Comparison of ENCODE assay signal across 33 cellular contexts in genomic region chr11:64639885-64640284, GRCh38. TPM values are rescaled to one million over a fixed set of nuclear protein-coding genes. Genes with fewer than 3 reads are reported as not detected.
"Had no signal": no experiment of that assay in that cellular context is flagged by ENCODE, and none has a peak within 500 bp of the region (broad histone marks: within the 10 kb centered on the region; RNA-seq: fewer than 3 reads in every experiment).

No MANE protein-coding gene starts in this region.

- DNase-seq: activated CD4-positive, alpha-beta T cell treated with anti-CD3 and anti-CD28 coated beads for 1 hour; activated CD4-positive, alpha-beta T cell treated with anti-CD3 and anti-CD28 coated beads for 4 hours; activated CD4-positive, alpha-beta T cell treated with anti-CD3 and anti-CD28 coated beads, Interleukin-2, amount 10 ng/mL, durations not matched to agents 7 days and 5 days; activated CD4-positive, alpha-beta T cell treated with anti-CD3 and anti-CD28 coated beads, Interleukin-2, amount 50 U/mL, for 48 hours; activated CD8-positive, alpha-beta memory T cell treated with anti-CD3 and anti-CD28 coated beads for 24 hours; activated CD8-positive, alpha-beta T cell treated with anti-CD3 and anti-CD28 coated beads for 36 hours; activated gamma-delta T cell; activated naive CD4-positive, alpha-beta T cell; activated naive CD4-positive, alpha-beta T cell treated with anti-CD3 and anti-CD28 coated beads, Interleukin-2, amount 10 ng/mL, durations not matched to agents 7 days and 5 days; activated naive CD8-positive, alpha-beta T cell treated with anti-CD3 and anti-CD28 coated beads, Interleukin-2, amount 10 ng/mL, durations not matched to agents 7 days and 5 days; activated T-cell treated with anti-CD3 and anti-CD28 coated beads, Interleukin-2, amount 50 U/mL, for 4 hours; anterior cingulate cortex; brain microvascular endothelial cell; cerebellar nuclear complex; effector CD4-positive, alpha-beta T cell; effector memory CD8-positive, alpha-beta T cell; erythroblast; foreskin keratinocyte; gastrocnemius medialis; glutamatergic neuron; heart left ventricle; T-helper 2 cell had no signal

- H3K4me1 Mint-ChIP-seq: activated CD4-positive, alpha-beta T cell treated with anti-CD3 and anti-CD28 coated beads, Interleukin-2, amount 10 ng/mL, durations not matched to agents 7 days and 5 days had no signal

- H3K27ac Mint-ChIP-seq: activated CD4-positive, alpha-beta T cell treated with anti-CD3 and anti-CD28 coated beads, Interleukin-2, amount 10 ng/mL, durations not matched to agents 7 days and 5 days; activated CD8-positive, alpha-beta T cell treated with anti-CD3 and anti-CD28 coated beads for 36 hours; activated naive CD4-positive, alpha-beta T cell treated with anti-CD3 and anti-CD28 coated beads, Interleukin-2, amount 10 ng/mL, durations not matched to agents 7 days and 5 days; activated naive CD4-positive, alpha-beta T cell treated with anti-CD3 and anti-CD28 coated beads, Interleukin-2, amount 50 U/mL, for 72 hours; activated naive CD8-positive, alpha-beta T cell treated with anti-CD3 and anti-CD28 coated beads, Interleukin-2, amount 10 ng/mL, durations not matched to agents 7 days and 5 days; activated T-helper 1 cell treated with anti-CD3 and anti-CD28 coated beads, Interleukin-12 subunit alpha, Interleukin-12 subunit beta, Interleukin-2, Interleukin-4 antibody, amounts not matched to agents 30 ng/mL and 10 ng/mL and 1 ng/mL, durations not matched to agents 14 hours and 24 hours and 36 hours; activated T-helper 2 cell treated with anti-CD3 and anti-CD28 coated beads, Interferon-gamma antibody, Interleukin-2, Interleukin-4, amounts not matched to agents 10 μg/mL and 5 μg/mL and 100 μg/mL, durations not matched to agents 14 hours and 24 hours and 36 hours; dendritic cell treated with granulocyte-macrophage colony-stimulating factor and Interleukin-4, amounts not matched to agents 40 ng/mL and 50 ng/mL, for 4 days; effector memory CD8-positive, alpha-beta T cell; WTC11 had no signal

- H3K9me3 ChIP-seq: esophagus muscularis mucosa, gastrocnemius medialis, heart left ventricle had no signal

- H3K27ac ChIP-seq: brain microvascular endothelial cell, coronary artery, esophagus muscularis mucosa, foreskin keratinocyte, gastrocnemius medialis, heart left ventricle, VCaP had no signal

- H3K4me3 ChIP-seq: coronary artery, esophagus muscularis mucosa, gastrocnemius medialis, heart left ventricle had no signal

- H3K36me3 Mint-ChIP-seq: activated naive CD4-positive, alpha-beta T cell treated with anti-CD3 and anti-CD28 coated beads, Interleukin-2, amount 10 ng/mL, durations not matched to agents 7 days and 5 days; activated naive CD4-positive, alpha-beta T cell treated with anti-CD3 and anti-CD28 coated beads, Interleukin-2, amount 50 U/mL, for 72 hours; activated naive CD8-positive, alpha-beta T cell treated with anti-CD3 and anti-CD28 coated beads, Interleukin-2, amount 10 ng/mL, durations not matched to agents 7 days and 5 days; WTC11 had no signal

- H3K4me3 Mint-ChIP-seq: activated CD4-positive, alpha-beta T cell treated with anti-CD3 and anti-CD28 coated beads, Interleukin-2, amount 10 ng/mL, durations not matched to agents 7 days and 5 days; activated CD8-positive, alpha-beta T cell treated with anti-CD3 and anti-CD28 coated beads for 36 hours; activated naive CD4-positive, alpha-beta T cell treated with anti-CD3 and anti-CD28 coated beads, Interleukin-2, amount 10 ng/mL, durations not matched to agents 7 days and 5 days; activated naive CD8-positive, alpha-beta T cell treated with anti-CD3 and anti-CD28 coated beads, Interleukin-2, amount 10 ng/mL, durations not matched to agents 7 days and 5 days; activated T-cell treated with anti-CD3 and anti-CD28 coated beads, Interleukin-2, amount 50 U/mL, for 4 hours; activated T-helper 1 cell treated with anti-CD3 and anti-CD28 coated beads, Interleukin-12 subunit alpha, Interleukin-12 subunit beta, Interleukin-2, Interleukin-4 antibody, amounts not matched to agents 30 ng/mL and 10 ng/mL and 1 ng/mL, durations not matched to agents 14 hours and 24 hours and 36 hours; dendritic cell treated with granulocyte-macrophage colony-stimulating factor and Interleukin-4, amounts not matched to agents 40 ng/mL and 50 ng/mL, for 4 days; effector memory CD8-positive, alpha-beta T cell; WTC11 had no signal

- ATAC-seq: activated CD8-positive, alpha-beta T cell treated with anti-CD3 and anti-CD28 coated beads for 36 hours; activated naive CD4-positive, alpha-beta T cell treated with anti-CD3 and anti-CD28 coated beads, Interleukin-2, amount 50 U/mL, for 72 hours; activated T-cell treated with anti-CD3 and anti-CD28 coated beads, Interleukin-2, amount 50 U/mL, for 4 hours; effector memory CD8-positive, alpha-beta T cell; foreskin keratinocyte; gastrocnemius medialis; heart left ventricle; WTC11 had no signal

- H3K9me3 Mint-ChIP-seq: activated CD4-positive, alpha-beta T cell treated with anti-CD3 and anti-CD28 coated beads, Interleukin-2, amount 10 ng/mL, durations not matched to agents 7 days and 5 days; activated CD8-positive, alpha-beta T cell treated with anti-CD3 and anti-CD28 coated beads for 36 hours; activated naive CD4-positive, alpha-beta T cell treated with anti-CD3 and anti-CD28 coated beads, Interleukin-2, amount 10 ng/mL, durations not matched to agents 7 days and 5 days; activated naive CD4-positive, alpha-beta T cell treated with anti-CD3 and anti-CD28 coated beads, Interleukin-2, amount 50 U/mL, for 72 hours; activated naive CD8-positive, alpha-beta T cell treated with anti-CD3 and anti-CD28 coated beads, Interleukin-2, amount 10 ng/mL, durations not matched to agents 7 days and 5 days; activated T-cell treated with anti-CD3 and anti-CD28 coated beads, Interleukin-2, amount 50 U/mL, for 4 hours; activated T-helper 1 cell treated with anti-CD3 and anti-CD28 coated beads, Interleukin-12 subunit alpha, Interleukin-12 subunit beta, Interleukin-2, Interleukin-4 antibody, amounts not matched to agents 30 ng/mL and 10 ng/mL and 1 ng/mL, durations not matched to agents 14 hours and 24 hours and 36 hours; activated T-helper 2 cell treated with anti-CD3 and anti-CD28 coated beads, Interferon-gamma antibody, Interleukin-2, Interleukin-4, amounts not matched to agents 10 μg/mL and 5 μg/mL and 100 μg/mL, durations not matched to agents 14 hours and 24 hours and 36 hours; dendritic cell treated with granulocyte-macrophage colony-stimulating factor and Interleukin-4, amounts not matched to agents 40 ng/mL and 50 ng/mL, for 4 days; effector memory CD8-positive, alpha-beta T cell; WTC11 had no signal

- H3K36me3 ChIP-seq: brain microvascular endothelial cell, esophagus muscularis mucosa, gastrocnemius medialis had no signal

- H3K4me1 ChIP-seq: foreskin keratinocyte, gastrocnemius medialis had no signal

RNA-seq across cellular contexts. Expression of gene SLC22A12, which starts 48.9 kb away (rescaled TPM):
- total RNA-seq: activated CD4-positive, alpha-beta T cell treated with anti-CD3 and anti-CD28 coated beads, Interleukin-2, amount 10 ng/mL, durations not matched to agents 7 days and 5 days; activated CD8-positive, alpha-beta T cell treated with anti-CD3 and anti-CD28 coated beads for 36 hours; activated naive CD4-positive, alpha-beta T cell treated with anti-CD3 and anti-CD28 coated beads, Interleukin-2, amount 50 U/mL, for 72 hours; activated naive CD8-positive, alpha-beta T cell treated with anti-CD3 and anti-CD28 coated beads, Interleukin-2, amount 10 ng/mL, durations not matched to agents 7 days and 5 days; activated T-cell treated with anti-CD3 and anti-CD28 coated beads, Interleukin-2, amount 50 U/mL, for 4 hours; activated T-helper 1 cell treated with anti-CD3 and anti-CD28 coated beads, Interleukin-12 subunit alpha, Interleukin-12 subunit beta, Interleukin-2, Interleukin-4 antibody, amounts not matched to agents 30 ng/mL and 10 ng/mL and 1 ng/mL, durations not matched to agents 14 hours and 24 hours and 36 hours; activated T-helper 2 cell treated with anti-CD3 and anti-CD28 coated beads, Interferon-gamma antibody, Interleukin-2, Interleukin-4, amounts not matched to agents 10 μg/mL and 5 μg/mL and 100 μg/mL, durations not matched to agents 14 hours and 24 hours and 36 hours; astrocyte; bronchial epithelial cell; esophagus muscularis mucosa; foreskin keratinocyte; gastrocnemius medialis; heart left ventricle; T-helper 1 cell treated with Interleukin-12 subunit alpha and Interleukin-12 subunit beta and Interleukin-4 antibody, amounts not matched to agents 30 ng/mL and 1 ng/mL, for 36 hours; WTC11 had no signal
